Comparison of ENCODE assay signal across 17 cellular contexts in the genomic region with DNA sequence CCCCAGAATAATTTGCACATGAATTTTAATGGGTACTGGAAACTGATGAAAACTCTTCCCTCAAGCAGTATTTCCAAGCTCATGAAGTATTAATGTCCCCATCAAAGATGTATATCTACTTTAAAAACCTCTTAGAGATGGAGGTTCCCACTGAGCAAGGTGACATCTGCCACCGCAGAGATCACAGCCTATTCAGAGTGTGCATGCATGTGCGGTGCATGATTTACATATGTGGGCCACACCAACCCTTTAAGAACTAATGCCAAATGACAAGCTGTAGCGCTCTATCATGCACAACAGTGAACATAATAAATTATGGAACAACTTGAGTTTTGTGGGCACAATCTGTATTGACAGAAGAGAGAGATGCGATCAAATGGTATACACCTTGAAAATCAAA.
"Had no signal": no experiment of that assay in that cellular context is flagged by ENCODE, and none has a peak within 500 bp of the region (broad histone marks: within the 10 kb centered on the region; RNA-seq: fewer than 3 reads in every experiment).

No MANE protein-coding gene starts in this region.

- H3K4me3 ChIP-seq: coronary artery, dorsolateral prefrontal cortex, esophagus muscularis mucosa, gastroesophageal sphincter, heart right ventricle, left lung, lower lobe of right lung, mucosa of descending colon had no signal

- H3K4me3 Mint-ChIP-seq: mesothelial cell of epicardium had no signal

- H3K27me3 ChIP-seq: gastroesophageal sphincter had no signal

- DNase-seq: dermis blood vessel endothelial cell; dorsolateral prefrontal cortex; effector CD4-positive, alpha-beta T cell; effector memory CD4-positive, alpha-beta T cell; foreskin keratinocyte; heart right ventricle; hippocampal formation; left cardiac atrium; left lung; left ventricle myocardium superior; lower lobe of right lung; mesenchymal stem cell; mucosa of descending colon had no signal

- H3K36me3 ChIP-seq: esophagus muscularis mucosa, gastroesophageal sphincter, heart right ventricle, left lung, lower lobe of right lung had no signal

- H3K27ac ChIP-seq: coronary artery, dorsolateral prefrontal cortex, esophagus muscularis mucosa, foreskin keratinocyte, gastroesophageal sphincter, heart right ventricle, left lung, lower lobe of right lung had no signal

- H3K9me3 ChIP-seq: esophagus muscularis mucosa, left lung, lower lobe of right lung, mucosa of descending colon had no signal

- H3K4me1 Mint-ChIP-seq: mesothelial cell of epicardium had no signal

- H3K36me3 Mint-ChIP-seq: mesothelial cell of epicardium had no signal

- H3K27ac Mint-ChIP-seq: mesothelial cell of epicardium had no signal

- H3K4me1 ChIP-seq: esophagus muscularis mucosa, gastroesophageal sphincter, heart right ventricle, left lung, lower lobe of right lung had no signal
